In the genomic region with DNA sequence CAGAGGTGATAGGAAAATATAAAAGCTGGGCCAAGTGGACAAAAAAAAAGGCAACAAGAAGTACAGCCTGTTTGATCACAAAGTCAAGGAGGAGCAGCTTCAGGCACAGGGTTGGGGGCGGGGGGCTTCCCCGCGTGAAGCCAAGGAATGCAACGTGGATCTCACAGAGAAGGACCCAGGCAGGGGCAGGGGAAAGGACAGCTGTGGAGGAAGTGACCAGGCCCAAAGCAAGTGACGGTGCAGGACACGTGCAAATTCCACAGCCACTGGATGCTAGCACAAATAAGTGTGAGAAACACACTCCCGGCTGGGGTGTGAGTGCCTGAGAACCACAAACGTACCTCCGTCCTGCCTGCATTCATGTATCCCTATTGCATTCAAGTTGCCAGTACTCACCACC, we compare ENCODE assay signal across 1 cellular context.
TF ChIP-seq lines count a peak whose summit lies in the region.

No MANE protein-coding gene starts in this region.

TF ChIP-seq in IMR-90, 13 proteins besides CTCF, POLR2A, EP300 and RAD21 (continued from another document):
- TF ChIP-seq, protein P1, sequence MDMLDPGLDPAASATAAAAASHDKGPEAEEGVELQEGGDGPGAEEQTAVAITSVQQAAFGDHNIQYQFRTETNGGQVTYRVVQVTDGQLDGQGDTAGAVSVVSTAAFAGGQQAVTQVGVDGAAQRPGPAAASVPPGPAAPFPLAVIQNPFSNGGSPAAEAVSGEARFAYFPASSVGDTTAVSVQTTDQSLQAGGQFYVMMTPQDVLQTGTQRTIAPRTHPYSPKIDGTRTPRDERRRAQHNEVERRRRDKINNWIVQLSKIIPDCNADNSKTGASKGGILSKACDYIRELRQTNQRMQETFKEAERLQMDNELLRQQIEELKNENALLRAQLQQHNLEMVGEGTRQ (IDR thresholded peaks at IDR 0.05; ENCODE audit: low read depth, low read length): no peak
- no peak for TF ChIP-seq MAFK (IDR thresholded peaks at IDR 0.05; ENCODE audit: low read depth, low read length)
